In the genomic region with DNA sequence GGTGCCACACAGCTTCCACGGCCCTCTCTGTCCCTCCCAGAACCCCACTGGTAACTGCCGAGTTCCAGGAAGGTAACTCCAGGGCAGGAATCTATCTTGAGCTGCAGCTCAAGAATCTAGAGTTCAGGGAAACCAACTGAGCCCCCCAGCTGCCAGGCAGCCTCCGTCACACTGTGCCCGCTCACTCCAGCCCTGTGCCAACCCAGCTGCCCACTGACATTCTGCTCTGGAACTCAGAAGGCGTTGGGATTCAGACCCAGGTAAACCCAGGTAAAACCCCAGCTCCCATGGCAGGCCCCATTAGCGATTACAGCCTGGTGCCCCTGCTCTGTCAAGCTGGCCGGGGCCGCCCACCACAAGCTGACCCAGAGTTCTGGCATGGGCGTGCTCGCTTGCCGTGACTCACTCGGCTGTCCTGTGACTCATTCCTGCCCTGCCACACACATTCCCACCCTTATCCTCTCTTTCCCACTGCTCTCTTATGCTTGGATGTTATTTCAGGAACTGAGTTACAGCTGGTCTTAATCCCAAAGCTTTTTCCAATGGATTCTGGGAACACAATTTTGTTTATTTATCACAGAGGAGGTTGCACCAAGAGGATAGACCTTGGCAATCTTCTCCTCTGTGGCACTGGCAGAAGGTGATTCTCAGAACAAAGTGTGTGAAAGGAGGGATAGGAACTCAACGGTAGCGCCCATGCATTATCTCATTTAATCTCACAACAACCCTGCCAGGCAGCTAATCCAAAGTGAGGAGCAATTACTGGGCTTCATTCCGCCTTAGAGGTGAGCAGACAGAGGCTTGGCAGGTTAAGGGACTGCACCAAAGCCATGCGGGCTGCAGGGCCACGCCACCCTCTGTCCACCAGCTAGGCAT, we compare ENCODE assay signal across 8 cellular contexts. TPM values are rescaled to one million over a fixed set of nuclear protein-coding genes. Genes with fewer than 3 reads are reported as not detected.
DNase-seq lines count a peak whose midpoint lies in the region; ATAC-seq and TF ChIP-seq lines count a peak whose summit lies in the region.
"Had no signal": no experiment of that assay in that cellular context is flagged by ENCODE, and none has a peak within 500 bp of the region (broad histone marks: within the 10 kb centered on the region; RNA-seq: fewer than 3 reads in every experiment).

No MANE protein-coding gene starts in this region.

- no peaks in the 10 kb centered on the region for H3K36me3 ChIP-seq in lower lobe of right lung
- no peaks in the 10 kb centered on the region for H3K36me3 ChIP-seq in upper lobe of right lung

- peak overlapping the region; percentile 64 for H3K27ac ChIP-seq in lower lobe of right lung
- peak overlapping the region; percentile 17 for H3K27ac ChIP-seq in upper lobe of right lung
- no peak overlapping the region for H3K27ac ChIP-seq in H9 (ENCODE audit: insufficient read length, low read depth, low read length)

- DNase-seq in LHCN-M2 (ENCODE audit: low read depth) = peak; percentile 96
- no peak for DNase-seq in chondrocyte (ENCODE audit: low spot score)
- DNase-seq in lower lobe of right lung = peak; percentile 64
- no peak for DNase-seq in upper lobe of right lung
- DNase-seq in medulla oblongata (ENCODE audit: extremely low spot score) = no peak
- DNase-seq in H9 = no peak
- no peak for DNase-seq in NCI-H146 treated with DMSO at 0.1 percent for 48 hours (lab: John Stamatoyannopoulos, UW; ENCODE audit: unreplicated experiment)
- DNase-seq: NCI-H1694 had no signal

- H4K5ac ChIP-seq in H9 (ENCODE audit: insufficient read length, low read depth, low read length) = no peak overlapping the region

- H3K4me3 ChIP-seq in lower lobe of right lung = no peak overlapping the region
- H3K4me3 ChIP-seq in upper lobe of right lung = no peak overlapping the region

- H3K79me2 ChIP-seq in H9 (ENCODE audit: insufficient read depth, low read length) = no peaks in the 10 kb centered on the region

- H3K4me3 Mint-ChIP-seq in chondrocyte (ENCODE audit: unreplicated experiment) (no peak overlapping the region), H9 (no peak overlapping the region)

- no peak overlapping the region for H2BK120ac ChIP-seq in H9 (ENCODE audit: low read depth, low read length, poor library complexity, severe bottlenecking)

- H3K23ac ChIP-seq in H9 (ENCODE audit: insufficient read length, low read depth, low read length) = no peak overlapping the region

- H2AK5ac ChIP-seq in H9 (ENCODE audit: insufficient read length, low read length) = no peak overlapping the region

- H2BK15ac ChIP-seq in H9 (ENCODE audit: low read depth, low read length) = no peak overlapping the region

- H3K4me1 Mint-ChIP-seq in chondrocyte (ENCODE audit: low read depth) (peaks cover 74% of the 10 kb centered on the region), H9 (peaks cover 25 to 38% of the 10 kb centered on the region in 2 experiments)

- H2BK20ac ChIP-seq in H9 (ENCODE audit: low read depth, low read length, poor library complexity, severe bottlenecking) = no peak overlapping the region

- no peak overlapping the region for H2BK5ac ChIP-seq in H9 (ENCODE audit: insufficient read length, low read length)

- ATAC-seq in lower lobe of right lung (peak; percentile 76 to 78), upper lobe of right lung (peak; percentile 77)

- no peak overlapping the region for H2BK12ac ChIP-seq in H9 (ENCODE audit: insufficient read length, low read depth, low read length)

- no peaks in the 10 kb centered on the region for H4K20me1 ChIP-seq in H9 (ENCODE audit: control insufficient read depth, insufficient read depth, insufficient read length)

- H4K91ac ChIP-seq in H9 (ENCODE audit: insufficient read length, low read depth, low read length) = no peak overlapping the region

- no peak overlapping the region for H3K56ac ChIP-seq in H9 (ENCODE audit: insufficient read length, low read depth, low read length)

- H4K8ac ChIP-seq in H9 (replicated peaks; ENCODE audit: insufficient read length, low read depth, low read length) = no peak overlapping the region

- no CpG with 5 or more reads among the region's 17 CpGs for WGBS in H9 (ENCODE audit: extremely low coverage, insufficient read length, low lambda C conversion rate)

- H3K27me3 ChIP-seq in lower lobe of right lung (ENCODE audit: low read depth) (no peaks in the 10 kb centered on the region), upper lobe of right lung (no peaks in the 10 kb centered on the region), H9 (ENCODE audit: insufficient read depth, low read length) (no peaks in the 10 kb centered on the region)

- H3K27me3 Mint-ChIP-seq in chondrocyte (ENCODE audit: low read depth) (no peaks in the 10 kb centered on the region), H9 (ENCODE audit: low read depth) (no peaks in the 10 kb centered on the region; the same call in 1 of the 2 replicates)

- H3K9me3 ChIP-seq in lower lobe of right lung (no peaks in the 10 kb centered on the region), upper lobe of right lung (no peaks in the 10 kb centered on the region), H9 (ENCODE audit: control insufficient read depth, low read depth, low read length) (no peaks in the 10 kb centered on the region)

- H3K79me1 ChIP-seq in H9 (ENCODE audit: insufficient read depth, low read depth, low read length, poor library complexity, severe bottlenecking) = no peaks in the 10 kb centered on the region

- intact Hi-C loops in lower lobe of right lung (cut with DNase I) = no loop called here
- intact Hi-C loops in upper lobe of right lung (cut with DNase I) = no loop called here

- no peak overlapping the region for H3K9ac ChIP-seq in H9 (ENCODE audit: extremely low read depth, insufficient read length, low read length)

- H3K36me3 Mint-ChIP-seq in chondrocyte (ENCODE audit: low read depth) (no peaks in the 10 kb centered on the region), H9 (ENCODE audit: insufficient read depth in 1 of 3, low read depth in 3 of 3) (no peaks in the 10 kb centered on the region)

- H3K18ac ChIP-seq in H9 (ENCODE audit: insufficient read length, low read depth, low read length) = no peak overlapping the region

- no peak overlapping the region for H3T11ph ChIP-seq in H9 (ENCODE audit: low read length)

- H3K4me1 ChIP-seq in lower lobe of right lung (peaks cover 39% of the 10 kb centered on the region), upper lobe of right lung (peaks cover 12% of the 10 kb centered on the region), H9 (ENCODE audit: insufficient read depth, low read length) (no peaks in the 10 kb centered on the region)

- no peaks in the 10 kb centered on the region for H3K23me2 ChIP-seq in H9 (ENCODE audit: insufficient read length, low read depth, low read length, poor library complexity, severe bottlenecking)

- H3K27ac Mint-ChIP-seq in chondrocyte (ENCODE audit: unreplicated experiment) (peak overlapping the region; percentile 97), H9 (no peak overlapping the region)

- no peak overlapping the region for H3K4me2 ChIP-seq in H9 (ENCODE audit: insufficient read depth, insufficient read length, low read length)

- H3K9me3 Mint-ChIP-seq in chondrocyte (ENCODE audit: low read depth) (no peaks in the 10 kb centered on the region), H9 (no peaks in the 10 kb centered on the region)

- no peak overlapping the region for H3K4ac ChIP-seq in H9 (ENCODE audit: low read depth, low read length)

- H3K14ac ChIP-seq in H9 (ENCODE audit: insufficient read depth, low read length) = no peak overlapping the region

- no peak overlapping the region for H2AFZ ChIP-seq in H9 (ENCODE audit: low read length)

- TF ChIP-seq CTCF in chondrocyte (IDR thresholded peaks at IDR 0.05) (no peak), lower lobe of right lung (IDR thresholded peaks at IDR 0.05) (no peak), upper lobe of right lung (IDR thresholded peaks at IDR 0.05) (no peak), H9 (conservative IDR thresholded peaks at IDR 0.05) (no peak)

RNA-seq across cellular contexts. Expression of gene SYNE3, which starts 33.2 kb away (rescaled TPM):
- total RNA-seq in LHCN-M2 (2014; rRNA removed) (8.4 and 12.5 TPM in 2 replicates), chondrocyte (21.4 to 22.3 TPM (median 22.0 TPM) in 3 replicates), lower lobe of right lung (22.4 TPM), upper lobe of right lung (19.3 TPM), H9 (2021) (0.11 and 0.13 TPM in 2 replicates)
- 3.2 TPM for polyA plus RNA-seq in LHCN-M2 (2012)

RNA-seq across cellular contexts. Expression of gene GLRX5, which starts 51.6 kb away (rescaled TPM):
- total RNA-seq in LHCN-M2 (2014; rRNA removed) = 39.9 and 46.9 TPM in 2 replicates
- 37.3 TPM for polyA plus RNA-seq in LHCN-M2 (2012)
- 30.9 to 38.9 TPM (median 33.4 TPM) in 3 replicates for total RNA-seq in chondrocyte
- total RNA-seq in lower lobe of right lung = 23.7 TPM
- total RNA-seq in upper lobe of right lung = 27.2 TPM
- 62.2 and 64.0 TPM in 2 replicates for total RNA-seq in H9 (2021)

Comparison
In these comparisons a context has a peak if more than half of its experiments do, and no peak if none do; other contexts are left out.
1. DNase-seq: peak in LHCN-M2 (single experiment) and lower lobe of right lung (single experiment); none in chondrocyte (single experiment), upper lobe of right lung (single experiment), medulla oblongata (single experiment), H9 (single experiment) and NCI-H146 treated with DMSO at 0.1 percent for 48 hours (single experiment).